20 cellular contexts compared by ENCODE assay signal in genomic region chr4:176444741-176445140, GRCh38.
A peak's percentile ranks its signal among the peaks of the same experiment; 100 is the strongest.
DNase-seq lines count a peak whose midpoint lies in the region; ATAC-seq and TF ChIP-seq lines count a peak whose summit lies in the region.
"Had no signal": no experiment of that assay in that cellular context is flagged by ENCODE, and none has a peak within 500 bp of the region (broad histone marks: within the 10 kb centered on the region; RNA-seq: fewer than 3 reads in every experiment).

No MANE protein-coding gene starts in this region.

- TF ChIP-seq CTCF in astrocyte of the spinal cord (IDR thresholded peaks at IDR 0.05; ENCODE audit: low read depth, low read length) = no peak

- H3K4me1 ChIP-seq in ACC112 (ENCODE audit: control insufficient read depth, insufficient read depth, low read length, unreplicated experiment) = peaks cover 27% of the 10 kb centered on the region

- H3K27me3 ChIP-seq in ACC112 (ENCODE audit: insufficient read depth, low read length) = no peaks in the 10 kb centered on the region

- DNase-seq in LHCN-M2 (ENCODE audit: low read depth) (peak; percentile 70), astrocyte of the spinal cord (ENCODE audit: low read depth, low spot score) (peak; percentile 84), glomerular visceral epithelial cell (ENCODE audit: extremely low spot score) (peak; percentile 24), NOMO-1 (lab: John Stamatoyannopoulos, UW; ENCODE audit: unreplicated experiment in 2 of 2) (no peak), NOMO-1 treated with DMSO at 0.1 percent for 48 hours (lab: John Stamatoyannopoulos, UW; ENCODE audit: unreplicated experiment) (no peak)
- DNase-seq: activated CD4-positive, alpha-beta T cell treated with anti-CD3 and anti-CD28 coated beads, Interleukin-2, amount 10 ng/mL, durations not matched to agents 24 days and 14 days; activated naive CD4-positive, alpha-beta T cell treated with anti-CD3 and anti-CD28 coated beads, Interleukin-2, amount 50 U/mL, for 16 hours; activated T-cell treated with anti-CD3 and anti-CD28 coated beads for 4 hours; central memory CD4-positive, alpha-beta T cell; effector memory CD4-positive, alpha-beta T cell; NCI-H1436 treated with DMSO at 0.1 percent for 48 hours; NCI-H345; NK-92 treated with Interleukin-12 subunit alpha and Interleukin-12 subunit beta, amount 100 ng/mL, for 24 hours; SHP77 treated with DMSO at 0.1 percent for 48 hours; stimulated activated CD4-positive, alpha-beta T cell treated with anti-CD3 and anti-CD28 coated beads, Interleukin-12 subunit alpha, Interleukin-12 subunit beta, amount 100 ng/mL, for 4 hours; stimulated activated naive B cell treated with anti-CD40 and anti-IgM and Interleukin-4, amounts not matched to agents 10 μg/mL and 1 μg/mL and 100 μg/mL, for 72 hours; T-helper 9 cell had no signal

- in situ Hi-C loops in astrocyte of the spinal cord (cut with HindIII; ENCODE audit: low sequenced_read_pairs) = loop anchor here (25.0 kb wide), 1 partner anchor 93 kb away; no protein-coding TSS in a partner anchor

- H3K36me3 ChIP-seq in ACC112 (ENCODE audit: insufficient read depth, low read length) = no peaks in the 10 kb centered on the region

- peak overlapping the region; percentile 93 for H3K27ac ChIP-seq in ACC112 (ENCODE audit: low read depth, low read length)

- no peak overlapping the region for H2AFZ ChIP-seq in ACC112 (ENCODE audit: low read length, unreplicated experiment)

- ATAC-seq in GM18502 (IDR thresholded peaks at IDR 0.05; ENCODE audit: poor library complexity, unreplicated experiment) (no peak), GM19463 (IDR thresholded peaks at IDR 0.05; ENCODE audit: unreplicated experiment) (no peak)
- ATAC-seq: stimulated activated naive B cell treated with anti-CD40 and anti-IgM and Interleukin-4, amounts not matched to agents 10 μg/mL and 1 μg/mL and 100 μg/mL, for 72 hours had no signal

- H3K4me3 ChIP-seq in ACC112 (ENCODE audit: low read depth, low read length) (no peak overlapping the region), astrocyte of the spinal cord (ENCODE audit: low read depth, low read length) (no peak overlapping the region)

- no peaks in the 10 kb centered on the region for H3K79me2 ChIP-seq in ACC112 (ENCODE audit: control insufficient read depth, insufficient read depth, low read length, unreplicated experiment)

Comparison
In these comparisons a context has a peak if more than half of its experiments do, and no peak if none do; other contexts are left out.
1. DNase-seq: peak in LHCN-M2 (single experiment), astrocyte of the spinal cord (single experiment) and glomerular visceral epithelial cell (single experiment); none in NOMO-1 (0 of 2) and NOMO-1 treated with DMSO at 0.1 percent for 48 hours (single experiment).